Comparison of ENCODE assay signal across 15 cellular contexts in genomic region chr22:22754268-22754657, GRCh38.
A peak's percentile ranks its signal among the peaks of the same experiment; 100 is the strongest.
DNase-seq lines count a peak whose midpoint lies in the region; ATAC-seq, FAIRE-seq and TF ChIP-seq lines count a peak whose summit lies in the region.
"Had no signal": no experiment of that assay in that cellular context is flagged by ENCODE, and none has a peak within 500 bp of the region (broad histone marks: within the 10 kb centered on the region; RNA-seq: fewer than 3 reads in every experiment).

No MANE protein-coding gene starts in this region.

- no peaks in the 10 kb centered on the region for H3K9me3 ChIP-seq in pancreas
- H3K9me3 ChIP-seq: SJCRH30 had no signal

- peak overlapping the region; percentile 94 to 97 for H3K27ac Mint-ChIP-seq in natural killer cell
- peak overlapping the region in 1 of 2 donors; percentile 58 for H3K27ac Mint-ChIP-seq in natural killer cell treated with Interleukin-12 subunit alpha and Interleukin-12 subunit beta and Interleukin-15 and Interleukin-18, amount 100 ng/mL, for 72 hours
- H3K27ac Mint-ChIP-seq in activated T-helper 17 cell treated with anti-CD3 and anti-CD28 coated beads, Interleukin-2, amount 50 U/mL, for 72 hours = peak overlapping the region; percentile 52
- H3K27ac Mint-ChIP-seq in activated CD8-positive, alpha-beta T cell treated with anti-CD3 and anti-CD28 coated beads for 36 hours = no peak overlapping the region
- no peak overlapping the region for H3K27ac Mint-ChIP-seq in HFFc6

- H3K27me3 Mint-ChIP-seq in natural killer cell (ENCODE audit: low read depth in 2 of 2) = no peaks in the 10 kb centered on the region
- H3K27me3 Mint-ChIP-seq in natural killer cell treated with Interleukin-12 subunit alpha and Interleukin-12 subunit beta and Interleukin-15 and Interleukin-18, amount 100 ng/mL, for 72 hours = no peaks in the 10 kb centered on the region
- no peaks in the 10 kb centered on the region for H3K27me3 Mint-ChIP-seq in activated T-helper 17 cell treated with anti-CD3 and anti-CD28 coated beads, Interleukin-2, amount 50 U/mL, for 72 hours
- no peaks in the 10 kb centered on the region for H3K27me3 Mint-ChIP-seq in activated CD8-positive, alpha-beta T cell treated with anti-CD3 and anti-CD28 coated beads for 36 hours
- peaks cover 14% of the 10 kb centered on the region for H3K27me3 Mint-ChIP-seq in HFFc6 (ENCODE audit: insufficient read depth)

- TF ChIP-seq CTCF in natural killer cell (IDR thresholded peaks at IDR 0.05) = no peak
- no peak for TF ChIP-seq CTCF in activated CD8-positive, alpha-beta T cell treated with anti-CD3 and anti-CD28 coated beads for 36 hours (IDR thresholded peaks at IDR 0.05)
- TF ChIP-seq CTCF in pancreas (IDR thresholded peaks at IDR 0.05) = no peak
- no peak for TF ChIP-seq CTCF in HFFc6 (IDR thresholded peaks at IDR 0.05)

- H3K4me3 Mint-ChIP-seq in natural killer cell = peak overlapping the region; percentile 29
- no peak overlapping the region for H3K4me3 Mint-ChIP-seq in natural killer cell treated with Interleukin-12 subunit alpha and Interleukin-12 subunit beta and Interleukin-15 and Interleukin-18, amount 100 ng/mL, for 72 hours
- H3K4me3 Mint-ChIP-seq in activated T-helper 17 cell treated with anti-CD3 and anti-CD28 coated beads, Interleukin-2, amount 50 U/mL, for 72 hours = no peak overlapping the region
- H3K4me3 Mint-ChIP-seq in activated CD8-positive, alpha-beta T cell treated with anti-CD3 and anti-CD28 coated beads for 36 hours = no peak overlapping the region
- no peak overlapping the region for H3K4me3 Mint-ChIP-seq in HFFc6
- H3K4me3 Mint-ChIP-seq: CD14-positive monocyte had no signal

- no peaks in the 10 kb centered on the region for H3K36me3 Mint-ChIP-seq in natural killer cell
- H3K36me3 Mint-ChIP-seq in natural killer cell treated with Interleukin-12 subunit alpha and Interleukin-12 subunit beta and Interleukin-15 and Interleukin-18, amount 100 ng/mL, for 72 hours = no peaks in the 10 kb centered on the region
- no peaks in the 10 kb centered on the region for H3K36me3 Mint-ChIP-seq in activated T-helper 17 cell treated with anti-CD3 and anti-CD28 coated beads, Interleukin-2, amount 50 U/mL, for 72 hours (ENCODE audit: low read depth)
- H3K36me3 Mint-ChIP-seq in activated CD8-positive, alpha-beta T cell treated with anti-CD3 and anti-CD28 coated beads for 36 hours (ENCODE audit: low read depth) = no peaks in the 10 kb centered on the region
- H3K36me3 Mint-ChIP-seq in HFFc6 (ENCODE audit: low read depth) = no peaks in the 10 kb centered on the region
- H3K36me3 Mint-ChIP-seq: CD14-positive monocyte had no signal

- no peaks in the 10 kb centered on the region for H3K9me3 Mint-ChIP-seq in natural killer cell
- no peaks in the 10 kb centered on the region for H3K9me3 Mint-ChIP-seq in natural killer cell treated with Interleukin-12 subunit alpha and Interleukin-12 subunit beta and Interleukin-15 and Interleukin-18, amount 100 ng/mL, for 72 hours
- H3K9me3 Mint-ChIP-seq in activated T-helper 17 cell treated with anti-CD3 and anti-CD28 coated beads, Interleukin-2, amount 50 U/mL, for 72 hours = no peaks in the 10 kb centered on the region
- no peaks in the 10 kb centered on the region for H3K9me3 Mint-ChIP-seq in activated CD8-positive, alpha-beta T cell treated with anti-CD3 and anti-CD28 coated beads for 36 hours
- H3K9me3 Mint-ChIP-seq in HFFc6 = no peaks in the 10 kb centered on the region

- H3K4me1 Mint-ChIP-seq in natural killer cell = peaks cover 71 to 82% of the 10 kb centered on the region in 2 donors
- H3K4me1 Mint-ChIP-seq in natural killer cell treated with Interleukin-12 subunit alpha and Interleukin-12 subunit beta and Interleukin-15 and Interleukin-18, amount 100 ng/mL, for 72 hours (ENCODE audit: low read depth in 2 of 2) = peaks cover 46 to 53% of the 10 kb centered on the region in 2 donors
- peaks cover 15% of the 10 kb centered on the region for H3K4me1 Mint-ChIP-seq in activated T-helper 17 cell treated with anti-CD3 and anti-CD28 coated beads, Interleukin-2, amount 50 U/mL, for 72 hours
- peaks cover 56% of the 10 kb centered on the region for H3K4me1 Mint-ChIP-seq in activated CD8-positive, alpha-beta T cell treated with anti-CD3 and anti-CD28 coated beads for 36 hours (ENCODE audit: low read depth)
- H3K4me1 Mint-ChIP-seq in HFFc6 (ENCODE audit: low read depth) = no peaks in the 10 kb centered on the region

- intact Hi-C loops in natural killer cell (cut with micrococcal nuclease) (no loop called here), pancreas (cut with DNase I) (no loop called here)
- intact Hi-C loops in activated CD8-positive, alpha-beta T cell treated with anti-CD3 and anti-CD28 coated beads for 36 hours (cut with micrococcal nuclease) = loop anchor here (5.0 kb wide), 1 partner anchor 128 kb away; no protein-coding TSS in a partner anchor

- FAIRE-seq in pancreas (lab: Jason Lieb, UNC) = no peak
- FAIRE-seq: D721Med had no signal

- no peaks in the 10 kb centered on the region for H3K36me3 ChIP-seq in pancreas
- H3K36me3 ChIP-seq: SJCRH30 had no signal

- 69 to 81% methylated on average over 3 of the region's 3 CpGs for WGBS in pancreas, 2 donors

- POLR2A ChIA-PET in activated CD8-positive, alpha-beta T cell treated with anti-CD3 and anti-CD28 coated beads for 36 hours (lab: Charles Lee) = no interaction called here

- H3K4me1 ChIP-seq in pancreas = no peaks in the 10 kb centered on the region

- no peak for DNase-seq in natural killer cell
- no peak for DNase-seq in natural killer cell treated with Interleukin-12 subunit alpha and Interleukin-12 subunit beta and Interleukin-15 and Interleukin-18, amount 100 ng/mL, for 72 hours (ENCODE audit: low spot score)
- DNase-seq in left lobe of liver (ENCODE audit: low spot score) = peak; percentile 33
- no peak for DNase-seq in activated CD8-positive, alpha-beta T cell treated with anti-CD3 and anti-CD28 coated beads for 36 hours
- DNase-seq in NOMO-1 treated with DMSO at 0.1 percent for 48 hours (lab: John Stamatoyannopoulos, UW; ENCODE audit: unreplicated experiment) = no peak
- no peak for DNase-seq in pancreas
- DNase-seq in HFFc6 = no peak
- DNase-seq: DMS79, NCI-H1092, NCI-H2081 treated with DMSO at 0.1 percent for 48 hours had no signal

- no peaks in the 10 kb centered on the region for H3K27me3 ChIP-seq in pancreas
- H3K27me3 ChIP-seq: SJCRH30 had no signal

- H3K27ac ChIP-seq in pancreas = peak overlapping the region in 1 of 4 donors; percentile 51
- H3K27ac ChIP-seq: PC-9, SJCRH30 had no signal

- no peak overlapping the region for H3K4me3 ChIP-seq in pancreas
- H3K4me3 ChIP-seq: PC-9, SJCRH30 had no signal

- ATAC-seq in natural killer cell (no peak), left lobe of liver (no peak), pancreas (no peak)
- no peak for ATAC-seq in natural killer cell treated with Interleukin-12 subunit alpha and Interleukin-12 subunit beta and Interleukin-15 and Interleukin-18, amount 100 ng/mL, for 72 hours
- ATAC-seq in activated T-helper 17 cell treated with anti-CD3 and anti-CD28 coated beads, Interleukin-2, amount 50 U/mL, for 72 hours (replicated peaks) = no peak
- ATAC-seq in activated CD8-positive, alpha-beta T cell treated with anti-CD3 and anti-CD28 coated beads for 36 hours = no peak

- CTCF ChIA-PET in activated CD8-positive, alpha-beta T cell treated with anti-CD3 and anti-CD28 coated beads for 36 hours (lab: Charles Lee) = interaction anchor here (0.6 to 6.9 kb wide), 39 partner anchors 9 to 323 kb away, joined by 3 to 110 read pairs (median 6); no protein-coding TSS in a partner anchor

Comparison
In these comparisons a context has a peak if more than half of its experiments do, and no peak if none do; other contexts are left out.
1. H3K27ac Mint-ChIP-seq: peak in natural killer cell (2 of 2) and activated T-helper 17 cell treated with anti-CD3 and anti-CD28 coated beads, Interleukin-2, amount 50 U/mL, for 72 hours (single experiment); none in activated CD8-positive, alpha-beta T cell treated with anti-CD3 and anti-CD28 coated beads for 36 hours (single experiment) and HFFc6 (single experiment).